13 cellular contexts compared by ENCODE assay signal in genomic region chr2:45852450-45853150, GRCh38.
DNase-seq lines count a peak whose midpoint lies in the region; ATAC-seq and TF ChIP-seq lines count a peak whose summit lies in the region.
"Had no signal": no experiment of that assay in that cellular context is flagged by ENCODE, and none has a peak within 500 bp of the region (broad histone marks: within the 10 kb centered on the region; RNA-seq: fewer than 3 reads in every experiment).

No MANE protein-coding gene starts in this region.

- ATAC-seq in GM19372 (IDR thresholded peaks at IDR 0.05; ENCODE audit: low read depth, unreplicated experiment) (peak; percentile 62), HG02610 (IDR thresholded peaks at IDR 0.05; ENCODE audit: unreplicated experiment) (peak; percentile 85), HG03460 (IDR thresholded peaks at IDR 0.05; ENCODE audit: unreplicated experiment) (peak; percentile 75), psoas muscle (no peak), GM18861 (IDR thresholded peaks at IDR 0.05; ENCODE audit: unreplicated experiment) (no peak)

- DNase-seq in mesendoderm (peak; percentile 2), D341Med (ENCODE audit: low spot score) (no peak), SIG-M5 (lab: John Stamatoyannopoulos, UW) (no peak), psoas muscle (no peak)
- DNase-seq: activated naive CD8-positive, alpha-beta T cell treated with anti-CD3 and anti-CD28 coated beads, Interleukin-2, amount 10 ng/mL, durations not matched to agents 7 days and 5 days; colonic mucosa; midbrain; NCI-H82; SHP77 had no signal

- no peak overlapping the region for H3K23ac ChIP-seq in mesendoderm (ENCODE audit: low read length)

- no peaks in the 10 kb centered on the region for H3K4me1 ChIP-seq in mesendoderm (ENCODE audit: control insufficient read depth, low read depth, low read length)
- H3K4me1 ChIP-seq in psoas muscle, result no peaks in the 10 kb centered on the region
- H3K4me1 ChIP-seq: colonic mucosa had no signal

- no peaks in the 10 kb centered on the region for H3K36me3 ChIP-seq in mesendoderm (ENCODE audit: control insufficient read depth, insufficient read depth, low read length)
- H3K36me3 ChIP-seq in psoas muscle (ENCODE audit: insufficient read depth in 1 of 2, low read depth in 1 of 2), result no peaks in the 10 kb centered on the region
- H3K36me3 ChIP-seq: colonic mucosa had no signal

- H3K4ac ChIP-seq in mesendoderm (ENCODE audit: low read depth, low read length), result no peak overlapping the region

- WGBS in mesendoderm (ENCODE audit: extremely low coverage, insufficient coverage, low lambda C conversion rate), result no CpG with 5 or more reads among the region's 6 CpGs
- WGBS in psoas muscle, 3 donors, result 88 to 97% (median 91%) methylated on average over 6 of the region's 6 CpGs

- no peak overlapping the region for H4K8ac ChIP-seq in mesendoderm (ENCODE audit: low read depth, low read length)

- no peaks in the 10 kb centered on the region for H3K9me3 ChIP-seq in psoas muscle
- H3K9me3 ChIP-seq: colonic mucosa had no signal

- H3K27me3 ChIP-seq in mesendoderm (ENCODE audit: insufficient read depth, low read length, poor library complexity) (no peaks in the 10 kb centered on the region), psoas muscle (ENCODE audit: insufficient read depth in 3 of 3, low read length in 2 of 3) (no peaks in the 10 kb centered on the region)
- H3K27me3 ChIP-seq: colonic mucosa had no signal

- H3K27ac ChIP-seq in mesendoderm (ENCODE audit: low read depth, low read length), result no peak overlapping the region
- no peak overlapping the region for H3K27ac ChIP-seq in psoas muscle
- H3K27ac ChIP-seq: colonic mucosa had no signal

- no peak overlapping the region for H3K4me2 ChIP-seq in mesendoderm (ENCODE audit: low read length)

- H2BK120ac ChIP-seq in mesendoderm (ENCODE audit: low read depth, low read length), result no peak overlapping the region

- no peak overlapping the region for H3K9ac ChIP-seq in mesendoderm (ENCODE audit: low read length)

- no peaks in the 10 kb centered on the region for H3K79me2 ChIP-seq in mesendoderm (ENCODE audit: control insufficient read depth, insufficient read depth, low read length)

- H3K56ac ChIP-seq in mesendoderm (ENCODE audit: low read length), result no peak overlapping the region

- intact Hi-C loops in psoas muscle (cut with DNase I), result no loop called here

- H3K4me3 ChIP-seq in mesendoderm (ENCODE audit: low read length) (no peak overlapping the region), psoas muscle (no peak overlapping the region)
- H3K4me3 ChIP-seq: colonic mucosa had no signal

- H2BK5ac ChIP-seq in mesendoderm (ENCODE audit: low read length), result no peak overlapping the region

- TF ChIP-seq CTCF in psoas muscle (IDR thresholded peaks at IDR 0.05), result no peak

- H2BK15ac ChIP-seq in mesendoderm (replicated peaks; ENCODE audit: low read depth), result no peak overlapping the region

- no peak overlapping the region for H2AK5ac ChIP-seq in mesendoderm (ENCODE audit: low read length)

- H3K18ac ChIP-seq in mesendoderm (ENCODE audit: low read length), result no peak overlapping the region

- no peak overlapping the region for H4K5ac ChIP-seq in mesendoderm (ENCODE audit: low read length)

- no peaks in the 10 kb centered on the region for H3K79me1 ChIP-seq in mesendoderm (ENCODE audit: low read length)

Comparison
In these comparisons a context has a peak if more than half of its experiments do, and no peak if none do; other contexts are left out.
1. ATAC-seq: peak in GM19372 (single experiment), HG02610 (single experiment) and HG03460 (single experiment); none in psoas muscle (0 of 4) and GM18861 (single experiment).